ENCODE assay signal across 1 cellular context in genomic region chr5:76850543-76851140, GRCh38.
A peak's percentile ranks its signal among the peaks of the same experiment; 100 is the strongest.
TF ChIP-seq lines count a peak whose summit lies in the region.

No MANE protein-coding gene starts in this region.

TF ChIP-seq in K562, 482 proteins besides CTCF, POLR2A, EP300 and RAD21:
- no peak for TF ChIP-seq ZNF124 (CRISPR knock-in tag; IDR thresholded peaks at IDR 0.05)
- TF ChIP-seq, protein P1, sequence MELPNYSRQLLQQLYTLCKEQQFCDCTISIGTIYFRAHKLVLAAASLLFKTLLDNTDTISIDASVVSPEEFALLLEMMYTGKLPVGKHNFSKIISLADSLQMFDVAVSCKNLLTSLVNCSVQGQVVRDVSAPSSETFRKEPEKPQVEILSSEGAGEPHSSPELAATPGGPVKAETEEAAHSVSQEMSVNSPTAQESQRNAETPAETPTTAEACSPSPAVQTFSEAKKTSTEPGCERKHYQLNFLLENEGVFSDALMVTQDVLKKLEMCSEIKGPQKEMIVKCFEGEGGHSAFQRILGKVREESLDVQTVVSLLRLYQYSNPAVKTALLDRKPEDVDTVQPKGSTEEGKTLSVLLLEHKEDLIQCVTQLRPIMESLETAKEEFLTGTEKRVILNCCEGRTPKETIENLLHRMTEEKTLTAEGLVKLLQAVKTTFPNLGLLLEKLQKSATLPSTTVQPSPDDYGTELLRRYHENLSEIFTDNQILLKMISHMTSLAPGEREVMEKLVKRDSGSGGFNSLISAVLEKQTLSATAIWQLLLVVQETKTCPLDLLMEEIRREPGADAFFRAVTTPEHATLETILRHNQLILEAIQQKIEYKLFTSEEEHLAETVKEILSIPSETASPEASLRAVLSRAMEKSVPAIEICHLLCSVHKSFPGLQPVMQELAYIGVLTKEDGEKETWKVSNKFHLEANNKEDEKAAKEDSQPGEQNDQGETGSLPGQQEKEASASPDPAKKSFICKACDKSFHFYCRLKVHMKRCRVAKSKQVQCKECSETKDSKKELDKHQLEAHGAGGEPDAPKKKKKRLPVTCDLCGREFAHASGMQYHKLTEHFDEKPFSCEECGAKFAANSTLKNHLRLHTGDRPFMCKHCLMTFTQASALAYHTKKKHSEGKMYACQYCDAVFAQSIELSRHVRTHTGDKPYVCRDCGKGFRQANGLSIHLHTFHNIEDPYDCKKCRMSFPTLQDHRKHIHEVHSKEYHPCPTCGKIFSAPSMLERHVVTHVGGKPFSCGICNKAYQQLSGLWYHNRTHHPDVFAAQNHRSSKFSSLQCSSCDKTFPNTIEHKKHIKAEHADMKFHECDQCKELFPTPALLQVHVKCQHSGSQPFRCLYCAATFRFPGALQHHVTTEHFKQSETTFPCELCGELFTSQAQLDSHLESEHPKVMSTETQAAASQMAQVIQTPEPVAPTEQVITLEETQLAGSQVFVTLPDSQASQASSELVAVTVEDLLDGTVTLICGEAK (IDR thresholded peaks at IDR 0.05) = peak; percentile 87
- TF ChIP-seq, protein P1 (CRISPR knock-in tag; IDR thresholded peaks at IDR 0.05) = peak; percentile 74
